1 cellular context compared by ENCODE assay signal in genomic region chr3:10508619-10509260, GRCh38.
A peak's percentile ranks its signal among the peaks of the same experiment; 100 is the strongest.
TF ChIP-seq lines count a peak whose summit lies in the region.

No MANE protein-coding gene starts in this region.

TF ChIP-seq in HepG2, 621 proteins besides CTCF, POLR2A, EP300 and RAD21 (continued from another document and continues in another):
- TF ChIP-seq MNT (IDR thresholded peaks at IDR 0.05) (no peak), THAP11 (CRISPR knock-in tag; IDR thresholded peaks at IDR 0.05) (peak; percentile 77), WIZ (CRISPR knock-in tag; IDR thresholded peaks at IDR 0.05) (no peak), PATZ1 (CRISPR knock-in tag; IDR thresholded peaks at IDR 0.05) (peak; percentile 100), ETV5 (CRISPR knock-in tag; IDR thresholded peaks at IDR 0.05; ENCODE audit: borderline replicate concordance) (peak; percentile 97), ZNF598 (CRISPR knock-in tag; IDR thresholded peaks at IDR 0.05; ENCODE audit: borderline replicate concordance) (no peak), DBP (CRISPR knock-in tag; IDR thresholded peaks at IDR 0.05; ENCODE audit: not compliant biosample characterization) (no peak), SIX4 (CRISPR knock-in tag; IDR thresholded peaks at IDR 0.05) (peak; percentile 75; the same call in 1 of the 2 replicates), SIX1 (CRISPR knock-in tag; IDR thresholded peaks at IDR 0.05; ENCODE audit: borderline replicate concordance) (peak; percentile 63; the same call in 1 of the 2 replicates), NFIC (IDR thresholded peaks at IDR 0.05; ENCODE audit: low read length) (peak; percentile 90), ZNF333 (CRISPR knock-in tag; IDR thresholded peaks at IDR 0.05; ENCODE audit: borderline replicate concordance) (peak; percentile 44; the same call in 1 of the 2 replicates), SRSF4 (IDR thresholded peaks at IDR 0.05; ENCODE audit: low read depth, low read length, poor library complexity, severe bottlenecking) (no peak), ZBTB4 (CRISPR knock-in tag; IDR thresholded peaks at IDR 0.05; ENCODE audit: borderline replicate concordance) (0 out of 2 replicates have a peak, but pooled peaks have one; percentile 69), PITX1 (CRISPR knock-in tag; IDR thresholded peaks at IDR 0.05) (peak; percentile 99), ZNF143 (CRISPR knock-in tag; IDR thresholded peaks at IDR 0.05) (no peak), SIN3A (IDR thresholded peaks at IDR 0.05; ENCODE audit: borderline replicate concordance, low read depth, low read length) (peak; percentile 88), ZBTB34 (CRISPR knock-in tag; IDR thresholded peaks at IDR 0.05) (peak; percentile 84; the same call in 1 of the 2 replicates), NCOA1 (CRISPR knock-in tag; IDR thresholded peaks at IDR 0.05) (peak; percentile 89), RFX5 (IDR thresholded peaks at IDR 0.05; ENCODE audit: low read depth, low read length) (no peak), EED (CRISPR knock-in tag; IDR thresholded peaks at IDR 0.05) (no peak), MXI1 (IDR thresholded peaks at IDR 0.05; ENCODE audit: borderline replicate concordance, low read depth, low read length) (peak; percentile 60; the same call in 1 of the 3 replicates), FOXA1 (IDR thresholded peaks at IDR 0.05) (peak; percentile 13; the same call in 1 of the 2 replicates), FOXA1 (CRISPR knock-in tag; IDR thresholded peaks at IDR 0.05) (peak; percentile 94), ATF1 (CRISPR knock-in tag; IDR thresholded peaks at IDR 0.05) (peak; percentile 41; the same call in 1 of the 2 replicates), ZNF772 (CRISPR knock-in tag; IDR thresholded peaks at IDR 0.05) (peak; percentile 83), FOXO1 (CRISPR knock-in tag; IDR thresholded peaks at IDR 0.05) (peak; percentile 95), ZNF296 (CRISPR knock-in tag; conservative IDR thresholded peaks at IDR 0.05) (peak; percentile 94), ZNF446 (CRISPR knock-in tag; IDR thresholded peaks at IDR 0.05) (no peak), ZNF121 (CRISPR knock-in tag; IDR thresholded peaks at IDR 0.05) (peak; percentile 78), CENPBD1 (CRISPR knock-in tag; IDR thresholded peaks at IDR 0.05; ENCODE audit: borderline replicate concordance, low read depth) (no peak), MLX (CRISPR knock-in tag; IDR thresholded peaks at IDR 0.05) (peak; percentile 80; the same call in 1 of the 2 replicates), ZNF589 (CRISPR knock-in tag; conservative IDR thresholded peaks at IDR 0.05) (peak; percentile 85; the same call in 1 of the 2 replicates), ZNF431 (CRISPR knock-in tag; IDR thresholded peaks at IDR 0.05; ENCODE audit: borderline replicate concordance, low read depth) (peak; percentile 92), ZBTB40 (IDR thresholded peaks at IDR 0.05) (no peak), ZBTB40 (CRISPR knock-in tag; IDR thresholded peaks at IDR 0.05) (peak; percentile 64; the same call in 1 of the 2 replicates), MLXIP (CRISPR knock-in tag; IDR thresholded peaks at IDR 0.05; ENCODE audit: borderline replicate concordance) (no peak), ZBTB8A (CRISPR knock-in tag; IDR thresholded peaks at IDR 0.05; ENCODE audit: borderline replicate concordance, low read depth) (no peak)
